Comparison of ENCODE assay signal across 20 cellular contexts in genomic region chr3:11144996-11145395, GRCh38. TPM values are rescaled to one million over a fixed set of nuclear protein-coding genes. Genes with fewer than 3 reads are reported as not detected.
"Had no signal": no experiment of that assay in that cellular context is flagged by ENCODE, and none has a peak within 500 bp of the region (broad histone marks: within the 10 kb centered on the region; RNA-seq: fewer than 3 reads in every experiment).

No MANE protein-coding gene starts in this region.

- H3K36me3 ChIP-seq: esophagus muscularis mucosa, prostate gland, right atrium auricular region had no signal

- H3K9me3 Mint-ChIP-seq: activated CD8-positive, alpha-beta T cell treated with anti-CD3 and anti-CD28 coated beads for 36 hours; activated naive CD8-positive, alpha-beta T cell treated with anti-CD3 and anti-CD28 coated beads, Interleukin-2, amount 10 ng/mL, durations not matched to agents 7 days and 5 days; activated T-helper 17 cell treated with anti-CD3 and anti-CD28 coated beads, Interleukin-2, amount 50 U/mL, for 72 hours; T-helper 1 cell treated with Interleukin-12 subunit alpha and Interleukin-12 subunit beta and Interleukin-4 antibody, amounts not matched to agents 30 μg/mL and 1 μg/mL, for 36 hours; type B pancreatic cell had no signal

- H3K9me3 ChIP-seq: esophagus muscularis mucosa, prostate gland, right atrium auricular region had no signal

- H3K4me1 ChIP-seq: prostate gland had no signal

- H3K27ac ChIP-seq: esophagus muscularis mucosa, prostate gland, right atrium auricular region had no signal

- H3K27ac Mint-ChIP-seq: activated CD4-positive, alpha-beta T cell treated with anti-CD3 and anti-CD28 coated beads, Interleukin-2, amount 10 ng/mL, durations not matched to agents 24 days and 14 days; activated CD8-positive, alpha-beta T cell treated with anti-CD3 and anti-CD28 coated beads for 36 hours; activated naive CD8-positive, alpha-beta T cell treated with anti-CD3 and anti-CD28 coated beads, Interleukin-2, amount 10 ng/mL, durations not matched to agents 7 days and 5 days; activated T-helper 17 cell treated with anti-CD3 and anti-CD28 coated beads, Interleukin-2, amount 50 U/mL, for 72 hours; T-helper 1 cell treated with Interleukin-12 subunit alpha and Interleukin-12 subunit beta and Interleukin-4 antibody, amounts not matched to agents 30 μg/mL and 1 μg/mL, for 36 hours had no signal

- DNase-seq: activated CD4-positive, alpha-beta T cell treated with anti-CD3 and anti-CD28 coated beads, Interleukin-2, amount 10 ng/mL, durations not matched to agents 24 days and 14 days; activated CD8-positive, alpha-beta T cell treated with anti-CD3 and anti-CD28 coated beads for 36 hours; activated naive CD4-positive, alpha-beta T cell treated with Interleukin-2 at 50 U/mL for 16 hours; activated naive CD8-positive, alpha-beta T cell treated with anti-CD3 and anti-CD28 coated beads, Interleukin-2, amount 10 ng/mL, durations not matched to agents 7 days and 5 days; activated T-cell treated with anti-CD3 and anti-CD28 coated beads, Interleukin-2, amount 50 U/mL, for 1 hour; amygdala; cerebellar nuclear complex; effector CD8-positive, alpha-beta T cell; hippocampal formation; kidney; stimulated activated CD4-positive, alpha-beta T cell treated with anti-CD3 and anti-CD28 coated beads, Interleukin-2, amount 100 ng/mL, for 24 hours; stimulated activated naive CD8-positive, alpha-beta T cell treated with anti-CD3 and anti-CD28 coated beads, Interleukin-15, Interleukin-2, amounts not matched to agents 100 U/mL and 50 U/mL, for 24 hours had no signal

- H3K4me3 ChIP-seq: esophagus muscularis mucosa, prostate gland, right atrium auricular region had no signal

- ATAC-seq: activated CD8-positive, alpha-beta T cell treated with anti-CD3 and anti-CD28 coated beads for 36 hours; activated T-helper 17 cell treated with anti-CD3 and anti-CD28 coated beads, Interleukin-2, amount 50 U/mL, for 72 hours; left lobe of liver; stimulated activated naive CD8-positive, alpha-beta T cell treated with anti-CD3 and anti-CD28 coated beads, Interleukin-15, Interleukin-2, amounts not matched to agents 100 U/mL and 50 U/mL, for 24 hours had no signal

- H3K27me3 ChIP-seq: esophagus muscularis mucosa, right atrium auricular region had no signal

- H3K4me1 Mint-ChIP-seq: neural crest cell had no signal

- H3K4me3 Mint-ChIP-seq: activated CD4-positive, alpha-beta T cell treated with anti-CD3 and anti-CD28 coated beads, Interleukin-2, amount 10 ng/mL, durations not matched to agents 24 days and 14 days; activated CD8-positive, alpha-beta T cell treated with anti-CD3 and anti-CD28 coated beads for 36 hours; activated naive CD8-positive, alpha-beta T cell treated with anti-CD3 and anti-CD28 coated beads, Interleukin-2, amount 10 ng/mL, durations not matched to agents 7 days and 5 days; activated T-helper 17 cell treated with anti-CD3 and anti-CD28 coated beads, Interleukin-2, amount 50 U/mL, for 72 hours; neural crest cell; T-helper 1 cell treated with Interleukin-12 subunit alpha and Interleukin-12 subunit beta and Interleukin-4 antibody, amounts not matched to agents 30 μg/mL and 1 μg/mL, for 36 hours; type B pancreatic cell had no signal

- H3K36me3 Mint-ChIP-seq: type B pancreatic cell had no signal

RNA-seq across cellular contexts. Expression of gene HRH1, which starts 9.3 kb away (rescaled TPM):
- total RNA-seq: neural crest cell had no signal
